8 cellular contexts compared by ENCODE assay signal in the genomic region with DNA sequence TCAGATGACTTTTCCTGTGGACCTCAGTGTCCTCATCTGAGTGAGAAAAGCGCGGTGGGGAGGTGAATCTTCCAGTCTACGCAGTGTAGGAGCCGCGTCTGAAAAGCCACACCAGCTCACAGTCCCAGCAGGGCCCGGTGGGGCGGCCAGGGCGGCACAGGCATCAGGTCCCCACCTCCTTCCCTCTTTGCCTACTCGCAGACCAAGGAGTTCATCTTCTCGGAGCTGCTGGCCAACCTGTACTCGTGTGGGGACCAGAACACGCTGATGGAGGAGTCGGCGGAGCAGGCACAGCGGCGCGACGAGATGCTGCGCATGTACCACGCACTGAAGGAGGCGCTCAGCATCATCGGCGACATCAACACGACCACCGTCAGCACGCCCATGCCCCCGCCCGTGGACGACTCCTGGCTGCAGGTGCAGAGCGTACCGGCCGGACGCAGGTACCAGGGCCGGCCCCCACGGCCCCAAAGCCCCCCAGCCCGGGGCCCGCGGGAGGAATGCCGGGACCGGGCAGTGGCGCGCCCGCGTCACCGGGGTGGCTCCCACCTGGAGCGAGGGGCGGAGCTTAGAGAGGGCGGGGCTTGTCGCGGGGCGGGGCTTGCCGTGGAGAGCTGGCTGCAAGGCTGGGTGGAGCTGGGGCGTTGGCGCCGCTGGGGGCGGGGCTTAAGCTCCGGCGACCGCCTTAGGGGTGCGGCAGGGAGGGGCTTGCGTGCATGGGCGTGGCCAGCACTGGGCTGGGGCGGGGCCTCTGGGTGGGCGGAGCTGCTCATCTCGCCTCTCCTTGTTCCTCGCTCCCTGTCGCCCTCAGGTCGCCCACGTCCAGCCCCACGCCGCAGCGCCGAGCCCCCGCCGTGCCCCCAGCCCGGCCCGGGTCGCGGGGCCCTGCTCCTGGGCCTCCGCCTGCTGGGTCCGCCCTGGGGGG. TPM values are rescaled to one million over a fixed set of nuclear protein-coding genes. Genes with fewer than 3 reads are reported as not detected.
DNase-seq lines count a peak whose midpoint lies in the region; ATAC-seq lines count a peak whose summit lies in the region.

No MANE protein-coding gene starts in this region.

- H3K36me3 Mint-ChIP-seq in activated CD4-positive, alpha-beta T cell treated with anti-CD3 and anti-CD28 coated beads, Interleukin-2, amount 10 ng/mL, durations not matched to agents 24 days and 14 days (ENCODE audit: low read depth), result no peaks in the 10 kb centered on the region

- intact Hi-C loops in activated CD4-positive, alpha-beta T cell treated with anti-CD3 and anti-CD28 coated beads, Interleukin-2, amount 10 ng/mL, durations not matched to agents 24 days and 14 days (cut with micrococcal nuclease), result loop anchor here (1.0 kb wide), 3 partner anchors 26 to 122 kb away; partner anchors contain the start of genes GOLGA2 and SWI5
- intact Hi-C loops in left colon (cut with DNase I, micrococcal nuclease), result no loop called here

- H3K4me1 Mint-ChIP-seq in activated CD4-positive, alpha-beta T cell treated with anti-CD3 and anti-CD28 coated beads, Interleukin-2, amount 10 ng/mL, durations not matched to agents 24 days and 14 days, result peaks cover 9% of the 10 kb centered on the region

- H3K27ac ChIP-seq in cingulate gyrus (ENCODE audit: low read depth, low read length), result peak overlapping the region; percentile 19

- H3K27ac Mint-ChIP-seq in activated CD4-positive, alpha-beta T cell treated with anti-CD3 and anti-CD28 coated beads, Interleukin-2, amount 10 ng/mL, durations not matched to agents 24 days and 14 days, result no peak overlapping the region

- DNase-seq in G401 (ENCODE audit: low spot score), result peak; percentile 50
- peak; percentile 80 for DNase-seq in MV-4-11 (lab: John Stamatoyannopoulos, UW)
- DNase-seq in activated CD4-positive, alpha-beta T cell treated with anti-CD3 and anti-CD28 coated beads, Interleukin-2, amount 10 ng/mL, durations not matched to agents 24 days and 14 days, result peak; percentile 99
- DNase-seq in left colon, result peak; percentile 93 to 98
- peak; percentile 96 to 100 (median 98) for DNase-seq in stimulated activated CD4-positive, alpha-beta T cell treated with anti-CD3 and anti-CD28 coated beads, TNF-alpha, amount 100 ng/mL, for 1 hour (ENCODE audit: low read depth in 3 of 3, low spot score in 1 of 3)
- DNase-seq in NCI-H446 (lab: John Stamatoyannopoulos, UW), result no peak

- peaks cover 32% of the 10 kb centered on the region for H3K27me3 Mint-ChIP-seq in activated CD4-positive, alpha-beta T cell treated with anti-CD3 and anti-CD28 coated beads, Interleukin-2, amount 10 ng/mL, durations not matched to agents 24 days and 14 days

- peak overlapping the region; percentile 85 for H3K4me3 Mint-ChIP-seq in activated CD4-positive, alpha-beta T cell treated with anti-CD3 and anti-CD28 coated beads, Interleukin-2, amount 10 ng/mL, durations not matched to agents 24 days and 14 days

- no peaks in the 10 kb centered on the region for H3K9me3 Mint-ChIP-seq in activated CD4-positive, alpha-beta T cell treated with anti-CD3 and anti-CD28 coated beads, Interleukin-2, amount 10 ng/mL, durations not matched to agents 24 days and 14 days

- ATAC-seq in GM21786 (IDR thresholded peaks at IDR 0.05; ENCODE audit: unreplicated experiment), result peak; percentile 80
- peak; percentile 96 for ATAC-seq in left colon

- in situ Hi-C loops in G401 (cut with HindIII; ENCODE audit: low sequenced_read_pairs), result no loop called here

RNA-seq across cellular contexts. Expression of gene GOLGA2, which starts 25.6 kb away (rescaled TPM):
- 32.9 and 37.9 TPM in 2 replicates for total RNA-seq in G401 (2014; rRNA removed; shearing (Covaris generic))
- total RNA-seq in activated CD4-positive, alpha-beta T cell treated with anti-CD3 and anti-CD28 coated beads, Interleukin-2, amount 10 ng/mL, durations not matched to agents 24 days and 14 days, result 44.1 and 50.4 TPM in 2 replicates
- 100 to 1,000 TPM in 1 of 2 donors, 10 to 100 TPM in 1; 83.6 to 104 TPM for total RNA-seq in left colon

RNA-seq across cellular contexts. Expression of gene SWI5, which starts 25.9 kb away (rescaled TPM):
- 25.9 and 31.0 TPM in 2 replicates for total RNA-seq in G401 (2014; rRNA removed; shearing (Covaris generic))
- total RNA-seq in activated CD4-positive, alpha-beta T cell treated with anti-CD3 and anti-CD28 coated beads, Interleukin-2, amount 10 ng/mL, durations not matched to agents 24 days and 14 days, result 13.6 and 14.3 TPM in 2 replicates
- 10 to 100 TPM; 11.0 to 13.2 TPM for total RNA-seq in left colon

RNA-seq across cellular contexts. Expression of gene DNM1, which starts 47.0 kb away (rescaled TPM):
- total RNA-seq in G401 (2014; rRNA removed; shearing (Covaris generic)), result 5.5 and 6.1 TPM in 2 replicates
- 0.95 and 1.5 TPM in 2 replicates for total RNA-seq in activated CD4-positive, alpha-beta T cell treated with anti-CD3 and anti-CD28 coated beads, Interleukin-2, amount 10 ng/mL, durations not matched to agents 24 days and 14 days
- total RNA-seq in left colon, result 1 to 10 TPM; 3.8 to 7.8 TPM

RNA-seq across cellular contexts. Expression of gene CIZ1, which starts 58.8 kb away (rescaled TPM):
- 13.7 and 17.5 TPM in 2 replicates for total RNA-seq in G401 (2014; rRNA removed; shearing (Covaris generic))
- total RNA-seq in activated CD4-positive, alpha-beta T cell treated with anti-CD3 and anti-CD28 coated beads, Interleukin-2, amount 10 ng/mL, durations not matched to agents 24 days and 14 days, result 142 and 143 TPM in 2 replicates
- total RNA-seq in left colon, result 100 to 1,000 TPM in 1 of 2 donors, 10 to 100 TPM in 1; 88.9 to 103 TPM

Comparison
In these comparisons a context has a peak if more than half of its experiments do, and no peak if none do; other contexts are left out.
1. DNase-seq: peak in G401 (single experiment), MV-4-11 (single experiment), activated CD4-positive, alpha-beta T cell treated with anti-CD3 and anti-CD28 coated beads, Interleukin-2, amount 10 ng/mL, durations not matched to agents 24 days and 14 days (single experiment), left colon (2 of 2) and stimulated activated CD4-positive, alpha-beta T cell treated with anti-CD3 and anti-CD28 coated beads, TNF-alpha, amount 100 ng/mL, for 1 hour (3 of 3); none in NCI-H446 (0 of 2).